In the genomic region with DNA sequence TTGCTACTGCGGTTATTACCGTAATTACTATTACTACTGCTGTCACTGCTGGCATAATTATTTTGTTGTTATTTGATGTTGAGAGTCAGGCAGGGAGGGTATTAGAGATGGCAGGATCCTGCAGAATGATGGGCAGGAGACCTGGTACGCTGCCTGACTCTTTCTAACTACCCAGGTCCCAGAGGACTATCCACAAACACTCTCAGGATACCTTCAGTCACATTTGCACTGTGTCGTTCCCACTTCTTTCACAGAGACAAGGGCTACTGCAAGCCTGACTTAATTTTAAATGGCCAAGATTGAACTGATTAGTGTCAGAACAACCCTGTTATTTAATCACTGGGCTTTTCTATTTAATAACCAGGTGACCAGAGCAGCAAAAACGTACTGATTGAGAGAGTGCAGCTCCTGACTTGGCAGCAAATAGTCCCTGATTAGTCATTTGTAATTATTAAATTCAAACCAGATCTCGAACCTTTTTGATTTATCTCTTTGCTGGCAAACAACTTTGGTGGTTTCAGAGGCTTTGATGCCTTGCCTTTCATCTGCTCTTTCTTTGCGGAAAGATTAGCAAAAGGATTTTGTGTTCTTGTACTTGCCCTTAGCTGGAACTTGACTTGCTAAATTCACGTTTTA, we compare ENCODE assay signal across 19 cellular contexts.
DNase-seq lines count a peak whose midpoint lies in the region; ATAC-seq and TF ChIP-seq lines count a peak whose summit lies in the region.
"Had no signal": no experiment of that assay in that cellular context is flagged by ENCODE, and none has a peak within 500 bp of the region (broad histone marks: within the 10 kb centered on the region; RNA-seq: fewer than 3 reads in every experiment).

No MANE protein-coding gene starts in this region.

- no peak overlapping the region for H3K9ac ChIP-seq in H9 (ENCODE audit: extremely low read depth, insufficient read length, low read length)

- peak overlapping the region; percentile 72 for H3K27ac Mint-ChIP-seq in stimulated activated naive CD8-positive, alpha-beta T cell treated with anti-CD3 and anti-CD28 coated beads, Interleukin-15, Interleukin-2, amounts not matched to agents 100 ng/mL and 50 ng/mL, for 24 hours
- H3K27ac Mint-ChIP-seq in activated CD8-positive, alpha-beta T cell treated with anti-CD3 and anti-CD28 coated beads for 36 hours: no peak overlapping the region
- no peak overlapping the region for H3K27ac Mint-ChIP-seq in H9
- H3K27ac Mint-ChIP-seq: B cell; memory B cell; T-helper 2 cell treated with Interferon-gamma antibody and Interleukin-4, amounts not matched to agents 5 μg/mL and 100 μg/mL, for 36 hours had no signal

- H3K79me1 ChIP-seq in H9 (ENCODE audit: insufficient read depth, low read depth, low read length, poor library complexity, severe bottlenecking): no peaks in the 10 kb centered on the region

- ATAC-seq in stimulated activated naive CD8-positive, alpha-beta T cell treated with anti-CD3 and anti-CD28 coated beads, Interleukin-15, Interleukin-2, amounts not matched to agents 100 U/mL and 50 U/mL, for 24 hours: no peak
- ATAC-seq in activated CD8-positive, alpha-beta T cell treated with anti-CD3 and anti-CD28 coated beads for 36 hours: no peak
- no peak for ATAC-seq in HG02840 (IDR thresholded peaks at IDR 0.05; ENCODE audit: low FRiP score, unreplicated experiment)

- no peak for TF ChIP-seq CTCF in activated CD8-positive, alpha-beta T cell treated with anti-CD3 and anti-CD28 coated beads for 36 hours (IDR thresholded peaks at IDR 0.05)
- no peak for TF ChIP-seq CTCF in esophagus squamous epithelium (IDR thresholded peaks at IDR 0.05)
- TF ChIP-seq CTCF in H9 (conservative IDR thresholded peaks at IDR 0.05): no peak
- TF ChIP-seq CTCF in suprapubic skin (IDR thresholded peaks at IDR 0.05): no peak

- TF ChIP-seq POLR2A in esophagus squamous epithelium (IDR thresholded peaks at IDR 0.05) (no peak), suprapubic skin (IDR thresholded peaks at IDR 0.05) (no peak)

- CTCF ChIA-PET in activated CD8-positive, alpha-beta T cell treated with anti-CD3 and anti-CD28 coated beads for 36 hours (lab: Charles Lee): interaction anchor here (1.0 to 2.6 kb wide), 6 partner anchors 12 to 188 kb away, joined by 3 to 9 read pairs (median 4); no protein-coding TSS in a partner anchor

- H3K14ac ChIP-seq in H9 (ENCODE audit: insufficient read depth, low read length): no peak overlapping the region

- H4K8ac ChIP-seq in H9 (replicated peaks; ENCODE audit: insufficient read length, low read depth, low read length): no peak overlapping the region

- POLR2A ChIA-PET in activated CD8-positive, alpha-beta T cell treated with anti-CD3 and anti-CD28 coated beads for 36 hours (lab: Charles Lee): interaction anchor here (2.1 kb wide), 1 partner anchor 26 kb away, joined by 4 read pairs; no protein-coding TSS in a partner anchor

- H2AFZ ChIP-seq in H9 (ENCODE audit: low read length): no peak overlapping the region

- no peak overlapping the region for H3K4me2 ChIP-seq in H9 (ENCODE audit: insufficient read depth, insufficient read length, low read length)

- intact Hi-C loops in activated CD8-positive, alpha-beta T cell treated with anti-CD3 and anti-CD28 coated beads for 36 hours (cut with micrococcal nuclease): no loop called here
- intact Hi-C loops in esophagus squamous epithelium (cut with DNase I): no loop called here

- 28 to 37% methylated on average over 8 of the region's 8 CpGs for WGBS in esophagus squamous epithelium, 2 donors
- no CpG with 5 or more reads among the region's 8 CpGs for WGBS in H9 (ENCODE audit: extremely low coverage, insufficient read length, low lambda C conversion rate)
- 46% methylated on average over 8 of the region's 8 CpGs for WGBS in suprapubic skin

- no peak overlapping the region for H3K56ac ChIP-seq in H9 (ENCODE audit: insufficient read length, low read depth, low read length)

- no peak overlapping the region for H2BK5ac ChIP-seq in H9 (ENCODE audit: insufficient read length, low read length)

- H2AK5ac ChIP-seq in H9 (ENCODE audit: insufficient read length, low read length): no peak overlapping the region

- H3T11ph ChIP-seq in H9 (ENCODE audit: low read length): no peak overlapping the region

- no peak overlapping the region for H4K5ac ChIP-seq in H9 (ENCODE audit: insufficient read length, low read depth, low read length)

- no peak overlapping the region for H2BK20ac ChIP-seq in H9 (ENCODE audit: low read depth, low read length, poor library complexity, severe bottlenecking)

- peak overlapping the region in 3 of 4 donors; percentile 50 to 71 (median 67) for H3K27ac ChIP-seq in esophagus squamous epithelium
- no peak overlapping the region for H3K27ac ChIP-seq in H9 (ENCODE audit: insufficient read length, low read depth, low read length)
- no peak overlapping the region for H3K27ac ChIP-seq in suprapubic skin

- no peaks in the 10 kb centered on the region for H3K36me3 Mint-ChIP-seq in stimulated activated naive CD8-positive, alpha-beta T cell treated with anti-CD3 and anti-CD28 coated beads, Interleukin-15, Interleukin-2, amounts not matched to agents 100 ng/mL and 50 ng/mL, for 24 hours (ENCODE audit: low read depth)
- peaks cover 3% of the 10 kb centered on the region for H3K36me3 Mint-ChIP-seq in activated CD8-positive, alpha-beta T cell treated with anti-CD3 and anti-CD28 coated beads for 36 hours (ENCODE audit: low read depth)
- H3K36me3 Mint-ChIP-seq in H9 (ENCODE audit: insufficient read depth in 1 of 3, low read depth in 3 of 3): no peaks in the 10 kb centered on the region
- H3K36me3 Mint-ChIP-seq: memory B cell had no signal

- H3K4me3 Mint-ChIP-seq in stimulated activated naive CD8-positive, alpha-beta T cell treated with anti-CD3 and anti-CD28 coated beads, Interleukin-15, Interleukin-2, amounts not matched to agents 100 ng/mL and 50 ng/mL, for 24 hours: peak overlapping the region; percentile 51
- peak overlapping the region; percentile 12 for H3K4me3 Mint-ChIP-seq in activated CD8-positive, alpha-beta T cell treated with anti-CD3 and anti-CD28 coated beads for 36 hours
- no peak overlapping the region for H3K4me3 Mint-ChIP-seq in H9
- H3K4me3 Mint-ChIP-seq: B cell; memory B cell; nephron; T-helper 2 cell treated with Interferon-gamma antibody and Interleukin-4, amounts not matched to agents 5 μg/mL and 100 μg/mL, for 36 hours had no signal

- no peaks in the 10 kb centered on the region for H3K23me2 ChIP-seq in H9 (ENCODE audit: insufficient read length, low read depth, low read length, poor library complexity, severe bottlenecking)

- no peak for DNase-seq in stimulated activated naive CD8-positive, alpha-beta T cell treated with anti-CD3 and anti-CD28 coated beads, Interleukin-15, Interleukin-2, amounts not matched to agents 100 U/mL and 50 U/mL, for 24 hours
- no peak for DNase-seq in activated CD8-positive, alpha-beta T cell treated with anti-CD3 and anti-CD28 coated beads for 36 hours
- DNase-seq in esophagus squamous epithelium (lab: John Stamatoyannopoulos, UW) (no peak), NCI-H82 treated with DMSO at 0.1 percent for 48 hours (lab: John Stamatoyannopoulos, UW; ENCODE audit: unreplicated experiment) (no peak), H9 (no peak), suprapubic skin (ENCODE audit: low spot score in 2 of 2) (no peak)
- DNase-seq: aorta; cortex of kidney; DMS153; NCI-H1436; NCI-H226; retina; stimulated activated CD4-positive, alpha-beta T cell treated with anti-CD3 and anti-CD28 coated beads, Interleukin-15, amount 100 ng/mL, for 24 hours had no signal

- no peak for TF ChIP-seq EP300 in suprapubic skin (IDR thresholded peaks at IDR 0.05)

- H3K9me3 Mint-ChIP-seq in stimulated activated naive CD8-positive, alpha-beta T cell treated with anti-CD3 and anti-CD28 coated beads, Interleukin-15, Interleukin-2, amounts not matched to agents 100 ng/mL and 50 ng/mL, for 24 hours: no peaks in the 10 kb centered on the region
- no peaks in the 10 kb centered on the region for H3K9me3 Mint-ChIP-seq in activated CD8-positive, alpha-beta T cell treated with anti-CD3 and anti-CD28 coated beads for 36 hours
- no peaks in the 10 kb centered on the region for H3K9me3 Mint-ChIP-seq in H9
- H3K9me3 Mint-ChIP-seq: memory B cell; nephron; T-helper 2 cell treated with Interferon-gamma antibody and Interleukin-4, amounts not matched to agents 5 μg/mL and 100 μg/mL, for 36 hours had no signal

- H3K36me3 ChIP-seq in esophagus squamous epithelium: no peaks in the 10 kb centered on the region
- H3K36me3 ChIP-seq in suprapubic skin: no peaks in the 10 kb centered on the region

- no peak overlapping the region for H2BK15ac ChIP-seq in H9 (ENCODE audit: low read depth, low read length)

- no peak overlapping the region for H4K91ac ChIP-seq in H9 (ENCODE audit: insufficient read length, low read depth, low read length)

- no peak overlapping the region for H3K18ac ChIP-seq in H9 (ENCODE audit: insufficient read length, low read depth, low read length)

- no peaks in the 10 kb centered on the region for H3K27me3 Mint-ChIP-seq in stimulated activated naive CD8-positive, alpha-beta T cell treated with anti-CD3 and anti-CD28 coated beads, Interleukin-15, Interleukin-2, amounts not matched to agents 100 ng/mL and 50 ng/mL, for 24 hours
- no peaks in the 10 kb centered on the region for H3K27me3 Mint-ChIP-seq in activated CD8-positive, alpha-beta T cell treated with anti-CD3 and anti-CD28 coated beads for 36 hours
- no peaks in the 10 kb centered on the region for H3K27me3 Mint-ChIP-seq in H9 (ENCODE audit: low read depth)
- H3K27me3 Mint-ChIP-seq: B cell, memory B cell had no signal

- H2BK120ac ChIP-seq in H9 (ENCODE audit: low read depth, low read length, poor library complexity, severe bottlenecking): no peak overlapping the region

- no peak overlapping the region for H3K4ac ChIP-seq in H9 (ENCODE audit: low read depth, low read length)

- H3K4me1 Mint-ChIP-seq in stimulated activated naive CD8-positive, alpha-beta T cell treated with anti-CD3 and anti-CD28 coated beads, Interleukin-15, Interleukin-2, amounts not matched to agents 100 ng/mL and 50 ng/mL, for 24 hours (ENCODE audit: low read depth): peaks cover 89% of the 10 kb centered on the region
- H3K4me1 Mint-ChIP-seq in activated CD8-positive, alpha-beta T cell treated with anti-CD3 and anti-CD28 coated beads for 36 hours (ENCODE audit: low read depth): peaks cover 82% of the 10 kb centered on the region
- H3K4me1 Mint-ChIP-seq in H9: peaks cover under 1 to 4% of the 10 kb centered on the region in 2 experiments; a peak in 2 of 4 replicates

- H3K9me3 ChIP-seq in esophagus squamous epithelium (no peaks in the 10 kb centered on the region), H9 (ENCODE audit: control insufficient read depth, low read depth, low read length) (no peaks in the 10 kb centered on the region), suprapubic skin (no peaks in the 10 kb centered on the region)

- H3K79me2 ChIP-seq in H9 (ENCODE audit: insufficient read depth, low read length): no peaks in the 10 kb centered on the region

- H3K4me3 ChIP-seq in esophagus squamous epithelium (no peak overlapping the region), suprapubic skin (no peak overlapping the region)

- H3K4me1 ChIP-seq in esophagus squamous epithelium: peaks cover 24 to 100% (median 76%) of the 10 kb centered on the region in 3 donors
- H3K4me1 ChIP-seq in H9 (ENCODE audit: insufficient read depth, low read length): no peaks in the 10 kb centered on the region
- H3K4me1 ChIP-seq in suprapubic skin: peaks cover 33% of the 10 kb centered on the region

- no peaks in the 10 kb centered on the region for H4K20me1 ChIP-seq in H9 (ENCODE audit: control insufficient read depth, insufficient read depth, insufficient read length)

- no peak overlapping the region for H2BK12ac ChIP-seq in H9 (ENCODE audit: insufficient read length, low read depth, low read length)

- H3K27me3 ChIP-seq in esophagus squamous epithelium (no peaks in the 10 kb centered on the region), H9 (ENCODE audit: insufficient read depth, low read length) (no peaks in the 10 kb centered on the region), suprapubic skin (no peaks in the 10 kb centered on the region)

- H3K23ac ChIP-seq in H9 (ENCODE audit: insufficient read length, low read depth, low read length): no peak overlapping the region

Comparison
In these comparisons a context has a peak if more than half of its experiments do, and no peak if none do; other contexts are left out.
1. H3K4me3 Mint-ChIP-seq: peak in stimulated activated naive CD8-positive, alpha-beta T cell treated with anti-CD3 and anti-CD28 coated beads, Interleukin-15, Interleukin-2, amounts not matched to agents 100 ng/mL and 50 ng/mL, for 24 hours (single experiment) and activated CD8-positive, alpha-beta T cell treated with anti-CD3 and anti-CD28 coated beads for 36 hours (single experiment); none in H9 (0 of 2).
2. H3K27ac ChIP-seq: peak in esophagus squamous epithelium (3 of 4); none in H9 (single experiment) and suprapubic skin (single experiment).